Comparison of ENCODE assay signal across 1 cellular context in genomic region chr3:17747184-17747889, GRCh38.
TF ChIP-seq lines count a peak whose summit lies in the region.

No MANE protein-coding gene starts in this region.

TF ChIP-seq in K562, 482 proteins besides CTCF, POLR2A, EP300 and RAD21 (continued from another document):
- no peak for TF ChIP-seq ASH1L (IDR thresholded peaks at IDR 0.05; ENCODE audit: borderline replicate concordance, low read depth, partially characterized antibody)
- TF ChIP-seq ETS1 (conservative IDR thresholded peaks at IDR 0.05; ENCODE audit: control insufficient read depth, low read depth, low read length), result no peak
- no peak for TF ChIP-seq FOXJ2 (tag; IDR thresholded peaks at IDR 0.05)
- TF ChIP-seq HNRNPUL1 (IDR thresholded peaks at IDR 0.05; ENCODE audit: low read length), result no peak
- TF ChIP-seq ZNF408 (CRISPR knock-in tag; IDR thresholded peaks at IDR 0.05; ENCODE audit: low read depth), result no peak
- TF ChIP-seq FOS (IDR thresholded peaks at IDR 0.05; ENCODE audit: extremely low read depth, insufficient read length), result no peak
- no peak for TF ChIP-seq GABPB1 (CRISPR knock-in tag; IDR thresholded peaks at IDR 0.05)
- TF ChIP-seq E2F4 (CRISPR knock-in tag; IDR thresholded peaks at IDR 0.05; ENCODE audit: low read depth), result no peak
- 0 out of 2 replicates have a peak, but pooled peaks have one; percentile 22 for TF ChIP-seq RNF2 (IDR thresholded peaks at IDR 0.05)
- TF ChIP-seq SMARCB1 (IDR thresholded peaks at IDR 0.05; ENCODE audit: insufficient read length, low read depth), result no peak
- TF ChIP-seq ZNF197 (CRISPR knock-in tag; IDR thresholded peaks at IDR 0.05; ENCODE audit: low read depth), result no peak
- TF ChIP-seq HDAC1 (IDR thresholded peaks at IDR 0.05), result no peak
- TF ChIP-seq ZNF3 (CRISPR knock-in tag; IDR thresholded peaks at IDR 0.05), result no peak
- TF ChIP-seq LCOR (CRISPR knock-in tag; IDR thresholded peaks at IDR 0.05), result no peak
- TF ChIP-seq ID3 (CRISPR knock-in tag; IDR thresholded peaks at IDR 0.05), result no peak
- no peak for TF ChIP-seq ID3 (tag; IDR thresholded peaks at IDR 0.05)
- TF ChIP-seq ETV1 (tag; conservative IDR thresholded peaks at IDR 0.05; ENCODE audit: low read depth), result no peak
- no peak for TF ChIP-seq DMBX1 (CRISPR knock-in tag; IDR thresholded peaks at IDR 0.05; ENCODE audit: borderline replicate concordance)
- TF ChIP-seq EHMT2 (IDR thresholded peaks at IDR 0.05), result peak; percentile 51; the same call in 1 of the 2 replicates
- peak; percentile 18; the same call in 1 of the 2 replicates for TF ChIP-seq DPF2 (IDR thresholded peaks at IDR 0.05)
- TF ChIP-seq MCM2 (IDR thresholded peaks at IDR 0.05; ENCODE audit: low read depth), result no peak
- no peak for TF ChIP-seq ELF1 (tag; IDR thresholded peaks at IDR 0.05)
- TF ChIP-seq SAP30 (IDR thresholded peaks at IDR 0.05; ENCODE audit: borderline replicate concordance, insufficient read depth, low read depth, low read length, poor library complexity, severe bottlenecking), result no peak
- TF ChIP-seq ETV6 (IDR thresholded peaks at IDR 0.05; ENCODE audit: borderline replicate concordance in 1 of 2, low read depth in 2 of 2, low read length in 1 of 2), result no peak
- TF ChIP-seq ETV6 (CRISPR knock-in tag; IDR thresholded peaks at IDR 0.05; ENCODE audit: borderline replicate concordance), result no peak
- TF ChIP-seq ZNF699 (CRISPR knock-in tag; IDR thresholded peaks at IDR 0.05; ENCODE audit: insufficient replicate concordance), result no peak
- TF ChIP-seq ZNF780A (CRISPR knock-in tag; IDR thresholded peaks at IDR 0.05), result no peak
- no peak for TF ChIP-seq TCF15 (CRISPR knock-in tag; IDR thresholded peaks at IDR 0.05)
- TF ChIP-seq PKNOX1 (IDR thresholded peaks at IDR 0.05), result peak; percentile 85
- TF ChIP-seq TAL1 (IDR thresholded peaks at IDR 0.05), result no peak
- peak; percentile 67 for TF ChIP-seq ZBTB40 (IDR thresholded peaks at IDR 0.05)
- no peak for TF ChIP-seq ZBTB40 (CRISPR knock-in tag; IDR thresholded peaks at IDR 0.05)
- TF ChIP-seq EZH2 (IDR thresholded peaks at IDR 0.05; ENCODE audit: borderline replicate concordance, low read depth, low read length), result no peak
- TF ChIP-seq NR2C2 (CRISPR knock-in tag; IDR thresholded peaks at IDR 0.05), result no peak
- no peak for TF ChIP-seq NR2C2 (tag; IDR thresholded peaks at IDR 0.05)
- no peak for TF ChIP-seq CHCHD3 (CRISPR knock-in tag; IDR thresholded peaks at IDR 0.05)
- TF ChIP-seq HMG20A (CRISPR knock-in tag; conservative IDR thresholded peaks at IDR 0.05), result no peak
- TF ChIP-seq PURB (CRISPR knock-in tag; IDR thresholded peaks at IDR 0.05; ENCODE audit: low read depth), result no peak
- no peak for TF ChIP-seq E2F8 (IDR thresholded peaks at IDR 0.05; ENCODE audit: low read depth, partially characterized antibody)
- TF ChIP-seq SMC3 (conservative IDR thresholded peaks at IDR 0.05; ENCODE audit: insufficient read depth, low read depth, low read length), result no peak
- TF ChIP-seq SLC30A9 (CRISPR knock-in tag; IDR thresholded peaks at IDR 0.05), result no peak
- TF ChIP-seq CTCFL (IDR thresholded peaks at IDR 0.05; ENCODE audit: borderline replicate concordance, insufficient read depth, low read depth, low read length, poor library complexity, severe bottlenecking), result no peak
- TF ChIP-seq POU5F1 (IDR thresholded peaks at IDR 0.05; ENCODE audit: borderline replicate concordance, low read depth, low read length, partially characterized antibody), result no peak
- TF ChIP-seq ILF3 (IDR thresholded peaks at IDR 0.05; ENCODE audit: borderline replicate concordance), result no peak
- TF ChIP-seq ZNF384 (IDR thresholded peaks at IDR 0.05; ENCODE audit: low read depth, low read length), result no peak
- TF ChIP-seq CC2D1A (IDR thresholded peaks at IDR 0.05), result peak; percentile 43; the same call in 1 of the 2 replicates
- no peak for TF ChIP-seq CAMTA2 (CRISPR knock-in tag; conservative IDR thresholded peaks at IDR 0.05)
- TF ChIP-seq MEIS2 (IDR thresholded peaks at IDR 0.05; ENCODE audit: partially characterized antibody), result peak; percentile 93
- TF ChIP-seq ZNF696 (CRISPR knock-in tag; conservative IDR thresholded peaks at IDR 0.05), result no peak
